32 cellular contexts compared by ENCODE assay signal in the genomic region with DNA sequence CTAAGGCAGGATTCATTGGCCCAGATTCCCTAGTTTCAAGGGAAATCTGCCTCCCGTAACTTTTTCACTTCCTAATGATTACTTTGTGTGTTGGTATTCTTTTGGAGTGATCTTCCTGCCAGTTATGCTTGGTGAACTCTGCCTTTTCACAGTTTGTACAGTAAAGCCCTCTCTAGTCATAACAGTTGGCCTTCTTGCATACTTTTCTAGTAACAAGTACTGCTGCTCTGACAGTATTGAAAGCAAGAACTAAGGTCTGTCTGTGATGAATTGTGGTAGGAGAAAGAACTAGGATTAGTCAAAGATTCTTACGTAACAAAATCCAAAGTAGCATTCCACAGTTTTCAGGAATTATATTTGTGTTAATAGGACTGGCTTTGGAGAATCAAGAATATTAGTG.
"Had no signal": no experiment of that assay in that cellular context is flagged by ENCODE, and none has a peak within 500 bp of the region (broad histone marks: within the 10 kb centered on the region; RNA-seq: fewer than 3 reads in every experiment).

No MANE protein-coding gene starts in this region.

- H3K27me3 ChIP-seq: adrenal gland, brain microvascular endothelial cell, Peyer's patch, SJSA1 had no signal

- H3K4me1 ChIP-seq: adrenal gland, Peyer's patch, SJSA1 had no signal

- H3K36me3 ChIP-seq: adrenal gland, brain microvascular endothelial cell, Peyer's patch, SJSA1 had no signal

- H3K27me3 Mint-ChIP-seq: activated CD4-positive, alpha-beta memory T cell treated with anti-CD3 and anti-CD28 coated beads for 36 hours had no signal

- H3K27ac Mint-ChIP-seq: activated CD4-positive, alpha-beta memory T cell treated with anti-CD3 and anti-CD28 coated beads for 36 hours; activated naive CD4-positive, alpha-beta T cell treated with anti-CD3 and anti-CD28 coated beads for 36 hours; activated naive CD4-positive, alpha-beta T cell treated with anti-CD3 and anti-CD28 coated beads, Interleukin-2, amount 50 U/mL, for 72 hours; activated T-helper 1 cell treated with anti-CD3 and anti-CD28 coated beads, Interleukin-12 subunit alpha, Interleukin-12 subunit beta, Interleukin-2, Interleukin-4 antibody, amounts not matched to agents 30 ng/mL and 10 ng/mL and 1 ng/mL, durations not matched to agents 14 hours and 24 hours and 36 hours; T-helper 1 cell treated with Interleukin-12 subunit alpha and Interleukin-12 subunit beta and Interleukin-4 antibody, amounts not matched to agents 30 μg/mL and 1 μg/mL, for 36 hours; T-helper 2 cell treated with Interferon-gamma antibody and Interleukin-4, amounts not matched to agents 5 μg/mL and 100 μg/mL, for 36 hours had no signal

- H3K36me3 Mint-ChIP-seq: activated CD4-positive, alpha-beta memory T cell treated with anti-CD3 and anti-CD28 coated beads for 36 hours; activated naive CD4-positive, alpha-beta T cell treated with anti-CD3 and anti-CD28 coated beads, Interleukin-2, amount 50 U/mL, for 72 hours had no signal

- H3K4me3 ChIP-seq: adrenal gland, Peyer's patch, SJSA1 had no signal

- H3K9me3 ChIP-seq: adrenal gland, Peyer's patch, SJSA1, SK-N-SH had no signal

- H3K4me3 Mint-ChIP-seq: activated CD4-positive, alpha-beta memory T cell treated with anti-CD3 and anti-CD28 coated beads for 36 hours; activated naive CD4-positive, alpha-beta T cell treated with anti-CD3 and anti-CD28 coated beads for 36 hours; activated T-cell treated with anti-CD3 and anti-CD28 coated beads, Interleukin-2, amount 50 U/mL, for 4 hours; activated T-helper 1 cell treated with anti-CD3 and anti-CD28 coated beads, Interleukin-12 subunit alpha, Interleukin-12 subunit beta, Interleukin-2, Interleukin-4 antibody, amounts not matched to agents 30 ng/mL and 10 ng/mL and 1 ng/mL, durations not matched to agents 14 hours and 24 hours and 36 hours; T-helper 1 cell treated with Interleukin-12 subunit alpha and Interleukin-12 subunit beta and Interleukin-4 antibody, amounts not matched to agents 30 μg/mL and 1 μg/mL, for 36 hours; T-helper 2 cell treated with Interferon-gamma antibody and Interleukin-4, amounts not matched to agents 5 μg/mL and 100 μg/mL, for 36 hours had no signal

- H3K27ac ChIP-seq: adrenal gland, brain microvascular endothelial cell, KMS-11, Peyer's patch, SJSA1 had no signal

- DNase-seq: activated CD4-positive, alpha-beta memory T cell treated with anti-CD3 and anti-CD28 coated beads for 36 hours; activated CD4-positive, alpha-beta T cell treated with anti-CD3 and anti-CD28 coated beads for 4 hours; activated CD4-positive, alpha-beta T cell treated with anti-CD3 and anti-CD28 coated beads, Interleukin-2, amount 50 U/mL, for 1 hour; activated CD4-positive, CD25-positive, alpha-beta regulatory T cell treated with anti-CD3 and anti-CD28 coated beads, Interleukin-2, amount 50 U/mL, for 72 hours; activated CD8-positive, alpha-beta memory T cell treated with anti-CD3 and anti-CD28 coated beads, Interleukin-2, amount 50 U/mL, for 4 hours; activated gamma-delta T cell treated with Interleukin-2 at 50 U/mL for 16 hours; activated naive CD4-positive, alpha-beta T cell treated with anti-CD3 and anti-CD28 coated beads for 36 hours; activated T-cell treated with anti-CD3 and anti-CD28 coated beads for 4 hours; activated T-cell treated with anti-CD3 and anti-CD28 coated beads, Interleukin-2, amount 50 U/mL, for 4 hours; adrenal gland; anterior cingulate cortex; brain microvascular endothelial cell; MM.1S; MV-4-11; NCI-H1092; NCI-H1436 treated with DMSO at 0.1 percent for 48 hours; NCI-H1694 treated with DMSO at 0.1 percent for 48 hours; NCI-H2029; NCI-H510A; NCI-H526; NCI-H774; PC-3; Peyer's patch; RPMI8226; SHP77 treated with DMSO at 0.1 percent for 48 hours; SK-N-SH had no signal
